17 cellular contexts compared by ENCODE assay signal in genomic region chr11:88709567-88709966, GRCh38.
A peak's percentile ranks its signal among the peaks of the same experiment; 100 is the strongest.
DNase-seq lines count a peak whose midpoint lies in the region; TF ChIP-seq lines count a peak whose summit lies in the region.
"Had no signal": no experiment of that assay in that cellular context is flagged by ENCODE, and none has a peak within 500 bp of the region (broad histone marks: within the 10 kb centered on the region; RNA-seq: fewer than 3 reads in every experiment).

No MANE protein-coding gene starts in this region.

- H3K36me3 ChIP-seq in MG63 (no peaks in the 10 kb centered on the region), smooth muscle cell (ENCODE audit: low read depth) (no peaks in the 10 kb centered on the region)
- H3K36me3 ChIP-seq: adrenal gland had no signal

- no peaks in the 10 kb centered on the region for H3K4me1 ChIP-seq in smooth muscle cell (ENCODE audit: low read depth)
- H3K4me1 ChIP-seq: A549, adrenal gland, parathyroid adenoma had no signal

- H3K27ac ChIP-seq in caudate nucleus (ENCODE audit: low read depth, low read length): no peak overlapping the region
- H3K27ac ChIP-seq in smooth muscle cell (ENCODE audit: low read depth): no peak overlapping the region
- H3K27ac ChIP-seq: A549, adrenal gland, parathyroid adenoma had no signal

- no peak overlapping the region for H3K9ac ChIP-seq in smooth muscle cell (ENCODE audit: low read depth)
- H3K9ac ChIP-seq: parathyroid adenoma had no signal

- peak in 12 of 14 donors; percentile 31 to 78 (median 46) for DNase-seq in C1 segment of cervical spinal cord (lab: John Stamatoyannopoulos, UW)
- DNase-seq in NCI-H1417 treated with DMSO at 0.1 percent for 48 hours (lab: John Stamatoyannopoulos, UW): peak; percentile 2
- peak in 37 of 61 donors; percentile 1 to 70 (median 34) for DNase-seq in caudate nucleus (lab: John Stamatoyannopoulos, UW)
- DNase-seq in hippocampal formation (lab: John Stamatoyannopoulos, UW): peak; percentile 47 to 78
- DNase-seq in activated T-cell treated with anti-CD3 and anti-CD28 coated beads for 4 hours: no peak
- DNase-seq in activated T-cell treated with anti-CD3 and anti-CD28 coated beads, Interleukin-2, amount 50 U/mL, for 48 hours: no peak
- DNase-seq in MG63: no peak
- no peak for DNase-seq in smooth muscle cell (lab: John Stamatoyannopoulos, UW; ENCODE audit: unreplicated experiment)
- DNase-seq: activated CD4-positive, alpha-beta T cell treated with anti-CD3 and anti-CD28 coated beads, Interleukin-2, amount 50 U/mL, for 48 hours; adrenal gland; CD4-positive, alpha-beta T cell; GF-D8; left cardiac atrium; NCI-H1105; stimulated activated naive CD8-positive, alpha-beta T cell treated with anti-CD3 and anti-CD28 coated beads, Interleukin-15, Interleukin-2, amounts not matched to agents 100 U/mL and 50 U/mL, for 24 hours had no signal

- H3K9me3 ChIP-seq in MG63: no peaks in the 10 kb centered on the region
- no peaks in the 10 kb centered on the region for H3K9me3 ChIP-seq in smooth muscle cell (replicated peaks; ENCODE audit: low read depth)
- H3K9me3 ChIP-seq: A549, adrenal gland had no signal

- no peaks in the 10 kb centered on the region for H3K79me2 ChIP-seq in smooth muscle cell (ENCODE audit: low read depth)
- H3K79me2 ChIP-seq: parathyroid adenoma had no signal

- H3K4me2 ChIP-seq in smooth muscle cell: no peak overlapping the region
- H3K4me2 ChIP-seq: A549 had no signal

- no peak overlapping the region for H3K4me3 ChIP-seq in MG63
- H3K4me3 ChIP-seq in smooth muscle cell: no peak overlapping the region
- H3K4me3 ChIP-seq: A549, adrenal gland had no signal

- H4K20me1 ChIP-seq in smooth muscle cell (ENCODE audit: low read depth): no peaks in the 10 kb centered on the region

- no peaks in the 10 kb centered on the region for H3F3A ChIP-seq in smooth muscle cell (ENCODE audit: low read depth)

- H3K27me3 ChIP-seq in MG63 (no peaks in the 10 kb centered on the region), smooth muscle cell (ENCODE audit: low read depth) (no peaks in the 10 kb centered on the region)
- H3K27me3 ChIP-seq: adrenal gland had no signal

- WGBS in smooth muscle cell (ENCODE audit: low lambda C conversion rate): 81% methylated on average over 1 of the region's 1 CpG

- no peak overlapping the region for H2AFZ ChIP-seq in smooth muscle cell (ENCODE audit: low read depth)
- H2AFZ ChIP-seq: parathyroid adenoma had no signal

- TF ChIP-seq CTCF in smooth muscle cell (IDR thresholded peaks at IDR 0.05; ENCODE audit: borderline replicate concordance, insufficient read depth, poor library complexity, severe bottlenecking): no peak

Comparison
In these comparisons a context has a peak if more than half of its experiments do, and no peak if none do; other contexts are left out.
1. DNase-seq: peak in C1 segment of cervical spinal cord (12 of 14), NCI-H1417 treated with DMSO at 0.1 percent for 48 hours (single experiment), caudate nucleus (37 of 61) and hippocampal formation (2 of 2); none in activated T-cell treated with anti-CD3 and anti-CD28 coated beads for 4 hours (single experiment), activated T-cell treated with anti-CD3 and anti-CD28 coated beads, Interleukin-2, amount 50 U/mL, for 48 hours (0 of 2), MG63 (single experiment) and smooth muscle cell (single experiment).